In the genomic region with DNA sequence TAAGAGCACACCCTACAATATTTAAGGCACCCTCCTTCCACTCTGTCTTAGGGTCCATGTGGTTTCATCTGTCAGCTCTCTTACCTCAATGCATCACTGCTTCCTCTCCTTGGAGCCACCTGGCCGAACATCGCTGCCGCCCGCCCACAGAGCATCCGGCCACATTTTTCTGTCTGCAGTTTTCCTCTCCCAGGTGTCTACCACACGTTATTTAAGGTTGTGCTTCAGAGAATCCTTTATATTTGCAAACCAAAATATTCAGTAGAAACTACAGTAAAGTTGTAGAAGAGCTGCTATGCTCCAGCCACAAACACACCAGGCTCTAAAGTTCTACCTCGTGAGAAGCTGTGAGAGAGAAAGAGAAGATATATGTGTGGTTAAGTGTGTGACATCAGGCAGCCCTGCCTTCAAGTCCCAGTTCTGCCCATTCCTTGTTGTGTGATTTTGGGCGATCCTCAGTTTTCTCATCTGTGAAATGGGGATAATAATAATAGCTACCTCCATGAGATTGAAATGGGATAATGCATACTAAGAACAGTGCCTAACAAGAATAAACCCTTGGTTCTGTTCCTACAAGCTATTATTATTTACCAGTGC, we compare ENCODE assay signal across 8 cellular contexts. TPM values are rescaled to one million over a fixed set of nuclear protein-coding genes. Genes with fewer than 3 reads are reported as not detected.
DNase-seq lines count a peak whose midpoint lies in the region; ATAC-seq, FAIRE-seq and TF ChIP-seq lines count a peak whose summit lies in the region.

No MANE protein-coding gene starts in this region.

- H3K4me3 Mint-ChIP-seq in CD14-positive monocyte, result no peak overlapping the region

- intact Hi-C loops in CD14-positive monocyte (cut with micrococcal nuclease), result no loop called here

- no peak for TF ChIP-seq CTCF in CD14-positive monocyte (IDR thresholded peaks at IDR 0.05)

- peak; percentile 57 for DNase-seq in activated CD8-positive, alpha-beta memory T cell treated with anti-CD3 and anti-CD28 coated beads, Interleukin-2, amount 50 U/mL, for 24 hours (ENCODE audit: extremely low read depth)
- peak; percentile 84 for DNase-seq in stimulated activated CD4-positive, alpha-beta T cell treated with anti-CD3 and anti-CD28 coated beads, Interleukin-15, amount 100 ng/mL, for 24 hours
- DNase-seq in kidney glomerular epithelial cell (lab: John Stamatoyannopoulos, UW) (no peak), occipital lobe (lab: John Stamatoyannopoulos, UW) (no peak), frontal cortex (ENCODE audit: low spot score in 2 of 2) (no peak), CD14-positive monocyte (ENCODE audit: low spot score) (no peak)

- H3K4me1 Mint-ChIP-seq in CD14-positive monocyte, result peaks cover 27% of the 10 kb centered on the region

- FAIRE-seq in frontal cortex (lab: Jason Lieb, UNC), result no peak

- H3K9me3 Mint-ChIP-seq in CD14-positive monocyte, result no peaks in the 10 kb centered on the region

- H3K27ac Mint-ChIP-seq in CD14-positive monocyte, result peak overlapping the region in 1 of 7 donors; percentile 26

- ATAC-seq in GM19351 (IDR thresholded peaks at IDR 0.05; ENCODE audit: unreplicated experiment) (peak; percentile 62), HG03354 (IDR thresholded peaks at IDR 0.05; ENCODE audit: poor library complexity, severe bottlenecking, unreplicated experiment) (peak; percentile 73)

- peaks cover 0 to 8% of the 10 kb centered on the region in 2 donors for H3K36me3 Mint-ChIP-seq in CD14-positive monocyte

- H3K27me3 Mint-ChIP-seq in CD14-positive monocyte (ENCODE audit: low read depth in 3 of 3), result peaks cover 0 to 4% (median 3%) of the 10 kb centered on the region in 3 donors

RNA-seq across cellular contexts. Expression of a gene that starts 4.9 kb away (rescaled TPM):
- total RNA-seq in occipital lobe (8.1 TPM), frontal cortex (6.1 TPM)
- polyA plus RNA-seq in CD14-positive monocyte, result 100 to 1,000 TPM; 171 to 244 TPM

Comparison
In these comparisons a context has a peak if more than half of its experiments do, and no peak if none do; other contexts are left out.
1. DNase-seq: peak in activated CD8-positive, alpha-beta memory T cell treated with anti-CD3 and anti-CD28 coated beads, Interleukin-2, amount 50 U/mL, for 24 hours (single experiment) and stimulated activated CD4-positive, alpha-beta T cell treated with anti-CD3 and anti-CD28 coated beads, Interleukin-15, amount 100 ng/mL, for 24 hours (single experiment); none in kidney glomerular epithelial cell (single experiment), occipital lobe (single experiment), frontal cortex (0 of 2) and CD14-positive monocyte (single experiment).